Comparison of ENCODE assay signal across 14 cellular contexts in genomic region chr18:76487782-76488181, GRCh38. TPM values are rescaled to one million over a fixed set of nuclear protein-coding genes. Genes with fewer than 3 reads are reported as not detected.
DNase-seq lines count a peak whose midpoint lies in the region; ATAC-seq and TF ChIP-seq lines count a peak whose summit lies in the region.
"Had no signal": no experiment of that assay in that cellular context is flagged by ENCODE, and none has a peak within 500 bp of the region (broad histone marks: within the 10 kb centered on the region; RNA-seq: fewer than 3 reads in every experiment).

No MANE protein-coding gene starts in this region.

- H3K4me1 ChIP-seq in GM23248 (ENCODE audit: insufficient read depth) (peaks cover 43% of the 10 kb centered on the region), fibroblast of lung (ENCODE audit: control insufficient read depth, extremely low read depth, insufficient read depth, low read length) (peaks cover 11% of the 10 kb centered on the region), sigmoid colon (peaks cover 0 to 49% (median 33%) of the 10 kb centered on the region in 4 donors), left lung (peaks cover 13 to 75% of the 10 kb centered on the region in 2 donors)

- TF ChIP-seq POLR2A in sigmoid colon (IDR thresholded peaks at IDR 0.05) = no peak

- H3K36me3 ChIP-seq in GM23248 (ENCODE audit: low read depth) (no peaks in the 10 kb centered on the region), fibroblast of lung (ENCODE audit: control insufficient read depth, insufficient read depth, low read length) (no peaks in the 10 kb centered on the region), sigmoid colon (no peaks in the 10 kb centered on the region), left lung (no peaks in the 10 kb centered on the region)
- H3K36me3 ChIP-seq: Peyer's patch had no signal

- H3K79me2 ChIP-seq in GM23248 (ENCODE audit: insufficient read depth) (peaks cover 88% of the 10 kb centered on the region), fibroblast of lung (ENCODE audit: control insufficient read depth, insufficient read depth, low read length) (peaks cover 79% of the 10 kb centered on the region)

- H3K4me2 ChIP-seq in GM23248 (ENCODE audit: unreplicated experiment) = peak overlapping the region; percentile 85
- peak overlapping the region; percentile 93 for H3K4me2 ChIP-seq in fibroblast of lung (ENCODE audit: extremely low read depth, insufficient read depth, low read length)

- no peak overlapping the region; the same call in 1 of the 2 replicates for H3K4me3 ChIP-seq in GM23248
- H3K4me3 ChIP-seq in fibroblast of lung (replicated peaks in 1 of 4; ENCODE audit: control extremely low read depth in 1 of 4, insufficient read depth in 1 of 4, low read depth in 3 of 4, low read length in 4 of 4) = peak overlapping the region in 2 of 4 experiments; percentile 17 to 74
- H3K4me3 ChIP-seq in sigmoid colon = peak overlapping the region in 1 of 4 donors; percentile 8
- no peak overlapping the region for H3K4me3 ChIP-seq in left lung
- H3K4me3 ChIP-seq: Peyer's patch had no signal

- no peak overlapping the region for H2AFZ ChIP-seq in GM23248
- H2AFZ ChIP-seq in fibroblast of lung (ENCODE audit: low read length) = no peak overlapping the region

- DNase-seq in GM23248 = no peak
- peak; percentile 18 for DNase-seq in NCI-H526 treated with DMSO at 0.1 percent for 48 hours (lab: John Stamatoyannopoulos, UW)
- DNase-seq in fibroblast of lung (ENCODE audit: low read depth in 2 of 2) = no peak
- no peak for DNase-seq in sigmoid colon
- no peak for DNase-seq in left lung
- no peak for DNase-seq in COLO829 (ENCODE audit: low spot score)
- no peak for DNase-seq in GOT3 (lab: John Stamatoyannopoulos, UW)
- DNase-seq: activated CD4-positive, alpha-beta T cell treated with anti-CD3 and anti-CD28 coated beads for 48 hours; activated naive CD4-positive, alpha-beta T cell; DMS153; NCI-H1092; Peyer's patch; trophoblast cell had no signal

- TF ChIP-seq EP300 in sigmoid colon (IDR thresholded peaks at IDR 0.05) = no peak

- in situ Hi-C loops in GM23248 (cut with MboI) = no loop called here

- H3F3A ChIP-seq in GM23248 (ENCODE audit: insufficient read depth) = peaks cover 19% of the 10 kb centered on the region

- no peaks in the 10 kb centered on the region for H3K27me3 ChIP-seq in GM23248 (replicated peaks; ENCODE audit: insufficient read depth)
- H3K27me3 ChIP-seq in fibroblast of lung (ENCODE audit: control insufficient read depth, insufficient read depth, low read length) = no peaks in the 10 kb centered on the region
- no peaks in the 10 kb centered on the region for H3K27me3 ChIP-seq in sigmoid colon
- no peaks in the 10 kb centered on the region for H3K27me3 ChIP-seq in left lung
- H3K27me3 ChIP-seq: Peyer's patch had no signal

- H3K9me3 ChIP-seq in GM23248 (ENCODE audit: low read depth) (no peaks in the 10 kb centered on the region), fibroblast of lung (ENCODE audit: control insufficient read depth, insufficient read depth, low read depth, low read length) (no peaks in the 10 kb centered on the region), sigmoid colon (no peaks in the 10 kb centered on the region), left lung (no peaks in the 10 kb centered on the region)
- H3K9me3 ChIP-seq: Peyer's patch had no signal

- 53 to 57% methylated on average over 8 of the region's 8 CpGs for WGBS in GM23248 (ENCODE audit: low coverage in 1 of 2, low lambda C conversion rate in 2 of 2, missing lambda C conversion rate in 2 of 2), 2 experiments
- 80% methylated on average over 8 of the region's 8 CpGs for WGBS in sigmoid colon, 2 donors

- H3K9ac ChIP-seq in GM23248 (0 out of 2 replicates have a peak overlapping the region, but pooled peaks have one; percentile 5), fibroblast of lung (ENCODE audit: insufficient read depth, low read length) (no peak overlapping the region)

- intact Hi-C loops in sigmoid colon (cut with DNase I) = no loop called here
- intact Hi-C loops in left lung (cut with DNase I) = no loop called here

- H4K20me1 ChIP-seq in GM23248 (ENCODE audit: insufficient read depth) (0 out of 2 replicates have a peak, but pooled peaks cover 4% of the 10 kb centered on the region), fibroblast of lung (ENCODE audit: control insufficient read depth, extremely low read depth, insufficient read depth, low read length) (no peaks in the 10 kb centered on the region)

- peak overlapping the region; percentile 6; the same call in 1 of the 2 replicates for H3K27ac ChIP-seq in GM23248
- peak overlapping the region; percentile 54 for H3K27ac ChIP-seq in fibroblast of lung (ENCODE audit: insufficient read depth, low read length)
- peak overlapping the region; percentile 89 to 95 (median 94) for H3K27ac ChIP-seq in sigmoid colon
- H3K27ac ChIP-seq in left lung = no peak overlapping the region
- H3K27ac ChIP-seq: Peyer's patch had no signal

- TF ChIP-seq CTCF in fibroblast of lung (conservative IDR thresholded peaks at IDR 0.05 in 1 of 2, IDR thresholded peaks at IDR 0.05 in 1 of 2; ENCODE audit: low read depth in 1 of 2, low read length in 2 of 2) (no peak), sigmoid colon (IDR thresholded peaks at IDR 0.05) (no peak), left lung (IDR thresholded peaks at IDR 0.05) (no peak)

- ATAC-seq in GM21529 (IDR thresholded peaks at IDR 0.05; ENCODE audit: unreplicated experiment) = no peak
- no peak for ATAC-seq in left lung

- H3K9me2 ChIP-seq in GM23248 (ENCODE audit: insufficient read depth) = no peaks in the 10 kb centered on the region

RNA-seq across cellular contexts. Expression of gene ZNF516, which starts 7.3 kb away (rescaled TPM):
- total RNA-seq in GM23248 (2014; rRNA removed; shearing (Covaris generic)) = 18.0 and 29.4 TPM in 2 replicates
- polyA plus RNA-seq in GM23248 (2016; fragmentation: Nextera tagmentation; extraction: Ambion mirVana) = 16.1 and 17.8 TPM in 2 replicates
- total RNA-seq in fibroblast of lung = 28.0 and 32.7 TPM in 2 replicates
- polyA plus RNA-seq in fibroblast of lung = 7.9 and 12.0 TPM in 2 replicates
- 12.1 and 15.4 TPM in 2 replicates for polyA plus RNA-seq in fibroblast of lung (2012)
- 12.6 and 13.6 TPM in 2 replicates for polyA minus RNA-seq in fibroblast of lung (ENCODE audit: low replicate concordance)
- 10 to 100 TPM; 24.3 to 29.9 (median 26.9) TPM for total RNA-seq in sigmoid colon
- polyA plus RNA-seq in sigmoid colon = 1 to 10 TPM; 2.1 to 6.1 (median 2.4) TPM
- 10 to 100 TPM; 33.9 to 40.6 TPM for total RNA-seq in left lung

Comparison
In these comparisons a context has a peak if more than half of its experiments do, and no peak if none do; other contexts are left out.
1. H3K27ac ChIP-seq: peak in GM23248 (single experiment), fibroblast of lung (single experiment) and sigmoid colon (4 of 4); none in left lung (0 of 2).